Comparison of ENCODE assay signal across 26 cellular contexts in genomic region chr7:26944486-26944885, GRCh38.
DNase-seq lines count a peak whose midpoint lies in the region; TF ChIP-seq lines count a peak whose summit lies in the region.
"Had no signal": no experiment of that assay in that cellular context is flagged by ENCODE, and none has a peak within 500 bp of the region (broad histone marks: within the 10 kb centered on the region; RNA-seq: fewer than 3 reads in every experiment).

No MANE protein-coding gene starts in this region.

- H3K4me3 ChIP-seq in foreskin fibroblast (ENCODE audit: low read depth in 1 of 2, low read length in 2 of 2), result no peak overlapping the region
- H3K4me3 ChIP-seq: left lung, Peyer's patch, tibial artery, vagina had no signal

- DNase-seq in NCI-H524 (lab: John Stamatoyannopoulos, UW) (peak; percentile 7 to 43), NCI-H524 treated with DMSO at 0.1 percent for 48 hours (lab: John Stamatoyannopoulos, UW) (no peak), NCI-H1092 treated with DMSO at 0.1 percent for 48 hours (lab: John Stamatoyannopoulos, UW) (peak; percentile 84), NCI-H526 treated with DMSO at 0.1 percent for 48 hours (lab: John Stamatoyannopoulos, UW) (peak; percentile 86), foreskin fibroblast (no peak), T-helper 9 cell (no peak), 8988T (no peak), kidney tubule cell (ENCODE audit: low spot score) (no peak)
- DNase-seq: ACHN; activated CD4-positive, alpha-beta T cell treated with anti-CD3 and anti-CD28 coated beads for 36 hours; activated CD8-positive, alpha-beta T cell treated with anti-CD3 and anti-CD28 coated beads for 36 hours; activated naive CD4-positive, alpha-beta T cell treated with anti-CD3 and anti-CD28 coated beads for 36 hours; CD8-positive, alpha-beta memory T cell; central memory CD4-positive, alpha-beta T cell; DND-41; effector memory CD8-positive, alpha-beta T cell; GF-D8; left lung; mesenchymal stem cell; NCI-H2081 treated with DMSO at 0.1 percent for 48 hours; NCI-H748 treated with DMSO at 0.1 percent for 48 hours; Peyer's patch; SIG-M5; stimulated activated CD4-positive, alpha-beta T cell treated with anti-CD3 and anti-CD28 coated beads, Interleukin-4, amount 100 ng/mL, for 24 hours; tibial artery had no signal

- TF ChIP-seq CTCF in foreskin fibroblast (IDR thresholded peaks at IDR 0.05; ENCODE audit: low read depth, low read length), result no peak

Comparison
In these comparisons a context has a peak if more than half of its experiments do, and no peak if none do; other contexts are left out.
1. DNase-seq: peak in NCI-H524 (2 of 2), NCI-H1092 treated with DMSO at 0.1 percent for 48 hours (single experiment) and NCI-H526 treated with DMSO at 0.1 percent for 48 hours (single experiment); none in NCI-H524 treated with DMSO at 0.1 percent for 48 hours (single experiment), foreskin fibroblast (0 of 2), T-helper 9 cell (single experiment), 8988T (single experiment) and kidney tubule cell (single experiment).